1 cellular context compared by ENCODE assay signal in the genomic region with DNA sequence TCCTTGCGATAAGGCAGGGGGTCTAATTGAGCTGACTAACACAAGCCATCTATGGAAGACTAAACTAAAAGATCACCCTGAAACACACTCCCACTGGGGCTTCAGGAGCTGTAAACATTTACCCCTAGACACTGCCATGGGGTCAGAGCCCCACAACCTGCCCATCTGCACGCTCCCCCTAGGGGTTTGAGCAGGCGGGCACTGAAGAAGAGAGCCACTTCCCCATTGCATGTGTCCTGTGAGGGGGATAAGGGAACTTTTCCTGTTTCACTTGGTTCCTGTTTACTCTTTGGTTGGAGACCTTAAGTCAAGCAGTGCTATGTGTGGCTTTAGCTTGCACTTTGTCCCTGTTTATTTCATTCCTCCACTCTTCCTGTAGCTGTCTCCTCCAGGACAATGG.
TF ChIP-seq lines count a peak whose summit lies in the region.

No MANE protein-coding gene starts in this region.

TF ChIP-seq in GM23338, 12 proteins besides CTCF, POLR2A, EP300 and RAD21 (continued from another document):
- TF ChIP-seq REST (IDR thresholded peaks at IDR 0.05; ENCODE audit: unreplicated experiment) (no peak), EZH2 (IDR thresholded peaks at IDR 0.05; ENCODE audit: low read depth, unreplicated experiment) (no peak), ZNF331 (CRISPR knock-in tag; IDR thresholded peaks at IDR 0.05; ENCODE audit: low read depth) (no peak), ETS1 (IDR thresholded peaks at IDR 0.05) (no peak), EZH2phosphoT487 (IDR thresholded peaks at IDR 0.05; ENCODE audit: unreplicated experiment) (no peak), STAT1 (IDR thresholded peaks at IDR 0.05; ENCODE audit: unreplicated experiment) (no peak), ZNF114 (CRISPR knock-in tag; IDR thresholded peaks at IDR 0.05) (no peak), JUNB (IDR thresholded peaks at IDR 0.05; ENCODE audit: unreplicated experiment) (no peak)
TF ChIP-seq in GM23338: peak in this region for 0.
